In the genomic region with DNA sequence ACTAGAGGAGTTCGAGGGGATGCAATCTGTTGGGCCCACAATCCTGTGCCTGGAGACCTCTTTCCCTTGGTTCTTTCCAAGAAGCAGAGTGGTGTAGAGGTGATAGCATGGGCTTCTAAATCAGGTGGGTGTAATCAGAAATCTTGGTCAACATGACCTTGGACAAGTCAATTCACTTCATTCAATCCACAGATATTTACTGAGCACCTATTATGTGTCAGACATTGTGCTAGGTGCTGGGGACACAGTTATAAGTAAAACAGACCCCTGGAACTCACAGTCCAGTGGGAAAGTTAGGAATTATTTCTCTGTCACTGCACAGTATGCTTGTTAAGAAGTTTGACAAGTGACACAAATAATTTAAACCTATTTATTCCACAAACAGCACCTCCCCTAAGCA, we compare ENCODE assay signal across 1 cellular context.
A peak's percentile ranks its signal among the peaks of the same experiment; 100 is the strongest.
TF ChIP-seq lines count a peak whose summit lies in the region.

No MANE protein-coding gene starts in this region.

TF ChIP-seq in HepG2, 621 proteins besides CTCF, POLR2A, EP300 and RAD21:
- TF ChIP-seq SETDB1 (CRISPR knock-in tag; IDR thresholded peaks at IDR 0.05; ENCODE audit: borderline replicate concordance) (no peak), KDM1A (CRISPR knock-in tag; IDR thresholded peaks at IDR 0.05) (0 out of 2 replicates have a peak, but pooled peaks have one; percentile 4), ZFP82 (CRISPR knock-in tag; IDR thresholded peaks at IDR 0.05; ENCODE audit: borderline replicate concordance) (0 out of 2 replicates have a peak, but pooled peaks have one; percentile 8), HMGA1 (CRISPR knock-in tag; conservative IDR thresholded peaks at IDR 0.05) (no peak), RFX3 (CRISPR knock-in tag; IDR thresholded peaks at IDR 0.05) (no peak), ZSCAN21 (CRISPR knock-in tag; IDR thresholded peaks at IDR 0.05; ENCODE audit: borderline replicate concordance) (peak; percentile 85; the same call in 1 of the 2 replicates), ZNF230 (CRISPR knock-in tag; IDR thresholded peaks at IDR 0.05) (no peak), ONECUT2 (CRISPR knock-in tag; IDR thresholded peaks at IDR 0.05) (0 out of 2 replicates have a peak, but pooled peaks have one; percentile 19), ZNF75D (CRISPR knock-in tag; IDR thresholded peaks at IDR 0.05; ENCODE audit: borderline replicate concordance) (no peak), RXRB (CRISPR knock-in tag; IDR thresholded peaks at IDR 0.05; ENCODE audit: borderline replicate concordance) (no peak), ZFP37 (CRISPR knock-in tag; IDR thresholded peaks at IDR 0.05; ENCODE audit: borderline replicate concordance) (no peak), TP53 (CRISPR knock-in tag; conservative IDR thresholded peaks at IDR 0.05) (peak; percentile 73; the same call in 1 of the 2 replicates), NR2C2 (CRISPR knock-in tag; IDR thresholded peaks at IDR 0.05; ENCODE audit: borderline replicate concordance) (no peak; the same call in 1 of the 2 replicates), ZNF251 (CRISPR knock-in tag; IDR thresholded peaks at IDR 0.05) (no peak), RBM39 (IDR thresholded peaks at IDR 0.05; ENCODE audit: low read depth, low read length, poor library complexity, severe bottlenecking) (no peak), DR1 (CRISPR knock-in tag; IDR thresholded peaks at IDR 0.05) (no peak), ZBTB8A (CRISPR knock-in tag; IDR thresholded peaks at IDR 0.05; ENCODE audit: borderline replicate concordance, low read depth) (no peak), TAF1 (CRISPR knock-in tag; IDR thresholded peaks at IDR 0.05) (no peak), ZNF629 (CRISPR knock-in tag; conservative IDR thresholded peaks at IDR 0.05) (peak; percentile 37; the same call in 1 of the 2 replicates), NCOA1 (CRISPR knock-in tag; IDR thresholded peaks at IDR 0.05) (no peak), CHD4 (IDR thresholded peaks at IDR 0.05; ENCODE audit: borderline replicate concordance, low read length) (0 out of 2 replicates have a peak, but pooled peaks have one; percentile 17), ZNF343 (CRISPR knock-in tag; IDR thresholded peaks at IDR 0.05) (no peak), ZSCAN20 (CRISPR knock-in tag; IDR thresholded peaks at IDR 0.05; ENCODE audit: borderline replicate concordance) (peak; percentile 60; the same call in 1 of the 2 replicates), JUN (CRISPR knock-in tag; IDR thresholded peaks at IDR 0.05) (0 out of 2 replicates have a peak, but pooled peaks have one; percentile 1), ZNF543 (CRISPR knock-in tag; IDR thresholded peaks at IDR 0.05) (0 out of 2 replicates have a peak, but pooled peaks have one; percentile 33), CENPX (CRISPR knock-in tag; IDR thresholded peaks at IDR 0.05) (no peak)
- TF ChIP-seq, protein P1, sequence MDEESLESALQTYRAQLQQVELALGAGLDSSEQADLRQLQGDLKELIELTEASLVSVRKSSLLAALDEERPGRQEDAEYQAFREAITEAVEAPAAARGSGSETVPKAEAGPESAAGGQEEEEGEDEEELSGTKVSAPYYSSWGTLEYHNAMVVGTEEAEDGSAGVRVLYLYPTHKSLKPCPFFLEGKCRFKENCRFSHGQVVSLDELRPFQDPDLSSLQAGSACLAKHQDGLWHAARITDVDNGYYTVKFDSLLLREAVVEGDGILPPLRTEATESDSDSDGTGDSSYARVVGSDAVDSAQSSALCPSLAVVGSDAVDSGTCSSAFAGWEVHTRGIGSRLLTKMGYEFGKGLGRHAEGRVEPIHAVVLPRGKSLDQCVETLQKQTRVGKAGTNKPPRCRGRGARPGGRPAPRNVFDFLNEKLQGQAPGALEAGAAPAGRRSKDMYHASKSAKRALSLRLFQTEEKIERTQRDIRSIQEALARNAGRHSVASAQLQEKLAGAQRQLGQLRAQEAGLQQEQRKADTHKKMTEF (CRISPR knock-in tag; IDR thresholded peaks at IDR 0.05) = 0 out of 2 replicates have a peak, but pooled peaks have one; percentile 5
- TF ChIP-seq, protein P2, sequence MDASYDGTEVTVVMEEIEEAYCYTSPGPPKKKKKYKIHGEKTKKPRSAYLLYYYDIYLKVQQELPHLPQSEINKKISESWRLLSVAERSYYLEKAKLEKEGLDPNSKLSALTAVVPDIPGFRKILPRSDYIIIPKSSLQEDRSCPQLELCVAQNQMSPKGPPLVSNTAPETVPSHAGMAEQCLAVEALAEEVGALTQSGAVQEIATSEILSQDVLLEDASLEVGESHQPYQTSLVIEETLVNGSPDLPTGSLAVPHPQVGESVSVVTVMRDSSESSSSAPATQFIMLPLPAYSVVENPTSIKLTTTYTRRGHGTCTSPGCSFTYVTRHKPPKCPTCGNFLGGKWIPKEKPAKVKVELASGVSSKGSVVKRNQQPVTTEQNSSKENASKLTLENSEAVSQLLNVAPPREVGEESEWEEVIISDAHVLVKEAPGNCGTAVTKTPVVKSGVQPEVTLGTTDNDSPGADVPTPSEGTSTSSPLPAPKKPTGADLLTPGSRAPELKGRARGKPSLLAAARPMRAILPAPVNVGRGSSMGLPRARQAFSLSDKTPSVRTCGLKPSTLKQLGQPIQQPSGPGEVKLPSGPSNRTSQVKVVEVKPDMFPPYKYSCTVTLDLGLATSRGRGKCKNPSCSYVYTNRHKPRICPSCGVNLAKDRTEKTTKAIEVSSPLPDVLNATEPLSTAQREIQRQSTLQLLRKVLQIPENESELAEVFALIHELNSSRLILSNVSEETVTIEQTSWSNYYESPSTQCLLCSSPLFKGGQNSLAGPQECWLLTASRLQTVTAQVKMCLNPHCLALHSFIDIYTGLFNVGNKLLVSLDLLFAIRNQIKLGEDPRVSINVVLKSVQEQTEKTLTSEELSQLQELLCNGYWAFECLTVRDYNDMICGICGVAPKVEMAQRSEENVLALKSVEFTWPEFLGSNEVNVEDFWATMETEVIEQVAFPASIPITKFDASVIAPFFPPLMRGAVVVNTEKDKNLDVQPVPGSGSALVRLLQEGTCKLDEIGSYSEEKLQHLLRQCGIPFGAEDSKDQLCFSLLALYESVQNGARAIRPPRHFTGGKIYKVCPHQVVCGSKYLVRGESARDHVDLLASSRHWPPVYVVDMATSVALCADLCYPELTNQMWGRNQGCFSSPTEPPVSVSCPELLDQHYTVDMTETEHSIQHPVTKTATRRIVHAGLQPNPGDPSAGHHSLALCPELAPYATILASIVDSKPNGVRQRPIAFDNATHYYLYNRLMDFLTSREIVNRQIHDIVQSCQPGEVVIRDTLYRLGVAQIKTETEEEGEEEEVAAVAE (CRISPR knock-in tag; IDR thresholded peaks at IDR 0.05; ENCODE audit: borderline replicate concordance) = no peak
- TF ChIP-seq, protein P3, sequence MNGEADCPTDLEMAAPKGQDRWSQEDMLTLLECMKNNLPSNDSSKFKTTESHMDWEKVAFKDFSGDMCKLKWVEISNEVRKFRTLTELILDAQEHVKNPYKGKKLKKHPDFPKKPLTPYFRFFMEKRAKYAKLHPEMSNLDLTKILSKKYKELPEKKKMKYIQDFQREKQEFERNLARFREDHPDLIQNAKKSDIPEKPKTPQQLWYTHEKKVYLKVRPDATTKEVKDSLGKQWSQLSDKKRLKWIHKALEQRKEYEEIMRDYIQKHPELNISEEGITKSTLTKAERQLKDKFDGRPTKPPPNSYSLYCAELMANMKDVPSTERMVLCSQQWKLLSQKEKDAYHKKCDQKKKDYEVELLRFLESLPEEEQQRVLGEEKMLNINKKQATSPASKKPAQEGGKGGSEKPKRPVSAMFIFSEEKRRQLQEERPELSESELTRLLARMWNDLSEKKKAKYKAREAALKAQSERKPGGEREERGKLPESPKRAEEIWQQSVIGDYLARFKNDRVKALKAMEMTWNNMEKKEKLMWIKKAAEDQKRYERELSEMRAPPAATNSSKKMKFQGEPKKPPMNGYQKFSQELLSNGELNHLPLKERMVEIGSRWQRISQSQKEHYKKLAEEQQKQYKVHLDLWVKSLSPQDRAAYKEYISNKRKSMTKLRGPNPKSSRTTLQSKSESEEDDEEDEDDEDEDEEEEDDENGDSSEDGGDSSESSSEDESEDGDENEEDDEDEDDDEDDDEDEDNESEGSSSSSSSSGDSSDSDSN (CRISPR knock-in tag; IDR thresholded peaks at IDR 0.05) = 0 out of 2 replicates have a peak, but pooled peaks have one; percentile 25
- TF ChIP-seq, protein P4, sequence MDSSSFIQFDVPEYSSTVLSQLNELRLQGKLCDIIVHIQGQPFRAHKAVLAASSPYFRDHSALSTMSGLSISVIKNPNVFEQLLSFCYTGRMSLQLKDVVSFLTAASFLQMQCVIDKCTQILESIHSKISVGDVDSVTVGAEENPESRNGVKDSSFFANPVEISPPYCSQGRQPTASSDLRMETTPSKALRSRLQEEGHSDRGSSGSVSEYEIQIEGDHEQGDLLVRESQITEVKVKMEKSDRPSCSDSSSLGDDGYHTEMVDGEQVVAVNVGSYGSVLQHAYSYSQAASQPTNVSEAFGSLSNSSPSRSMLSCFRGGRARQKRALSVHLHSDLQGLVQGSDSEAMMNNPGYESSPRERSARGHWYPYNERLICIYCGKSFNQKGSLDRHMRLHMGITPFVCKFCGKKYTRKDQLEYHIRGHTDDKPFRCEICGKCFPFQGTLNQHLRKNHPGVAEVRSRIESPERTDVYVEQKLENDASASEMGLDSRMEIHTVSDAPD (CRISPR knock-in tag; IDR thresholded peaks at IDR 0.05) = no peak
- TF ChIP-seq, protein P5, sequence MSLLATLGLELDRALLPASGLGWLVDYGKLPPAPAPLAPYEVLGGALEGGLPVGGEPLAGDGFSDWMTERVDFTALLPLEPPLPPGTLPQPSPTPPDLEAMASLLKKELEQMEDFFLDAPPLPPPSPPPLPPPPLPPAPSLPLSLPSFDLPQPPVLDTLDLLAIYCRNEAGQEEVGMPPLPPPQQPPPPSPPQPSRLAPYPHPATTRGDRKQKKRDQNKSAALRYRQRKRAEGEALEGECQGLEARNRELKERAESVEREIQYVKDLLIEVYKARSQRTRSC (CRISPR knock-in tag; IDR thresholded peaks at IDR 0.05; ENCODE audit: low read depth) = no peak
- TF ChIP-seq, protein P6, sequence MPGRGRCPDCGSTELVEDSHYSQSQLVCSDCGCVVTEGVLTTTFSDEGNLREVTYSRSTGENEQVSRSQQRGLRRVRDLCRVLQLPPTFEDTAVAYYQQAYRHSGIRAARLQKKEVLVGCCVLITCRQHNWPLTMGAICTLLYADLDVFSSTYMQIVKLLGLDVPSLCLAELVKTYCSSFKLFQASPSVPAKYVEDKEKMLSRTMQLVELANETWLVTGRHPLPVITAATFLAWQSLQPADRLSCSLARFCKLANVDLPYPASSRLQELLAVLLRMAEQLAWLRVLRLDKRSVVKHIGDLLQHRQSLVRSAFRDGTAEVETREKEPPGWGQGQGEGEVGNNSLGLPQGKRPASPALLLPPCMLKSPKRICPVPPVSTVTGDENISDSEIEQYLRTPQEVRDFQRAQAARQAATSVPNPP (CRISPR knock-in tag; IDR thresholded peaks at IDR 0.05) = no peak
- TF ChIP-seq, protein P7, sequence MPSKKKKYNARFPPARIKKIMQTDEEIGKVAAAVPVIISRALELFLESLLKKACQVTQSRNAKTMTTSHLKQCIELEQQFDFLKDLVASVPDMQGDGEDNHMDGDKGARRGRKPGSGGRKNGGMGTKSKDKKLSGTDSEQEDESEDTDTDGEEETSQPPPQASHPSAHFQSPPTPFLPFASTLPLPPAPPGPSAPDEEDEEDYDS (CRISPR knock-in tag; IDR thresholded peaks at IDR 0.05) = no peak
